ENCODE assay signal across 9 cellular contexts in the genomic region with DNA sequence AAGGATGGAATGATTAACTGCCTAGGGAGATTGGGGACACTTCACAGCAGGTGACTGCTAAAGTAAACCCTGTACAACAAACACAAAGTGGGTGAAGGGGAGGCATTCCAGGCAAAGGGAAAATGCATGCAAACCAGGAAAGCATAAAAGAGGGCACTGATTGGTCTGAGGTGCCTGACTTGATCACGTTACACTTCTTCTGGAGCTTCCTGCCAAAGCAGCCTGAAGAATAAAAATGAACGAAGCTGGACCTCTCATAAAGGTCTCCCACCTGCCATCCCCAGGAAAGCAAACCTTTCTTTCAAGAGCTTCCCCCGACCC. TPM values are rescaled to one million over a fixed set of nuclear protein-coding genes. Genes with fewer than 3 reads are reported as not detected.
DNase-seq lines count a peak whose midpoint lies in the region; ATAC-seq, FAIRE-seq and TF ChIP-seq lines count a peak whose summit lies in the region.
"Had no signal": no experiment of that assay in that cellular context is flagged by ENCODE, and none has a peak within 500 bp of the region (broad histone marks: within the 10 kb centered on the region; RNA-seq: fewer than 3 reads in every experiment).

No MANE protein-coding gene starts in this region.

- H3K4me1 Mint-ChIP-seq in stimulated activated naive CD8-positive, alpha-beta T cell treated with anti-CD3 and anti-CD28 coated beads, Interleukin-15, amount 100 ng/mL, for 72 hours = peaks cover 14% of the 10 kb centered on the region

- FAIRE-seq in endothelial cell of umbilical vein (lab: Jason Lieb, UNC) = no peak
- no peak for FAIRE-seq in urothelium cell line (lab: Jason Lieb, UNC)

- H4K20me1 ChIP-seq in endothelial cell of umbilical vein (replicated peaks; ENCODE audit: control insufficient read depth, extremely low read depth, insufficient read depth, low read length) = no peaks in the 10 kb centered on the region

- no peak overlapping the region for H2AFZ ChIP-seq in endothelial cell of umbilical vein (ENCODE audit: low read depth, low read length)

- H3K4me1 ChIP-seq in endothelial cell of umbilical vein (ENCODE audit: control insufficient read depth, extremely low read depth, insufficient read depth, low read length) (peaks cover 37% of the 10 kb centered on the region), vagina (peaks cover 32% of the 10 kb centered on the region)
- H3K4me1 ChIP-seq: SJCRH30 had no signal

- H3K27me3 ChIP-seq in endothelial cell of umbilical vein (ENCODE audit: control insufficient read depth in 2 of 2, insufficient read depth in 2 of 2, low read length in 2 of 2) (no peaks in the 10 kb centered on the region), vagina (no peaks in the 10 kb centered on the region)
- H3K27me3 ChIP-seq: SJCRH30 had no signal

- no peaks in the 10 kb centered on the region for H3K79me2 ChIP-seq in endothelial cell of umbilical vein (ENCODE audit: control insufficient read depth, insufficient read depth, low read length)

- POLR2A ChIA-PET in endothelial cell of umbilical vein (lab: Charles Lee) = no interaction called here

- H3K9me3 ChIP-seq in endothelial cell of umbilical vein (replicated peaks; ENCODE audit: control insufficient read depth, insufficient read depth, low read length) = no peaks in the 10 kb centered on the region
- no peaks in the 10 kb centered on the region for H3K9me3 ChIP-seq in vagina
- H3K9me3 ChIP-seq: SJCRH30 had no signal

- no peak overlapping the region for H3K27ac Mint-ChIP-seq in stimulated activated naive CD8-positive, alpha-beta T cell treated with anti-CD3 and anti-CD28 coated beads, Interleukin-15, amount 100 ng/mL, for 72 hours

- H3K4me3 Mint-ChIP-seq in stimulated activated naive CD8-positive, alpha-beta T cell treated with anti-CD3 and anti-CD28 coated beads, Interleukin-15, amount 100 ng/mL, for 72 hours = no peak overlapping the region

- dilution Hi-C loops in endothelial cell of umbilical vein (cut with MboI; ENCODE audit: extremely low pct_ligation_motif_present, low sequenced_read_pairs) = no loop called here

- no peak for DNase-seq in stimulated activated naive CD8-positive, alpha-beta T cell treated with anti-CD3 and anti-CD28 coated beads, Interleukin-15, amount 100 ng/mL, for 72 hours
- no peak for DNase-seq in stimulated activated naive CD8-positive, alpha-beta T cell treated with anti-CD3 and anti-CD28 coated beads, Interleukin-15, Interleukin-2, amounts not matched to agents 100 U/mL and 50 U/mL, for 24 hours
- DNase-seq in NCI-H510A (lab: John Stamatoyannopoulos, UW) (peak; percentile 55), endothelial cell of umbilical vein (ENCODE audit: low read depth, low spot score) (no peak), vagina (ENCODE audit: extremely low spot score in 2 of 2) (no peak), activated gamma-delta T cell (lab: John Stamatoyannopoulos, UW) (no peak), NCI-H2107 treated with DMSO at 0.1 percent for 48 hours (lab: John Stamatoyannopoulos, UW; ENCODE audit: unreplicated experiment) (no peak), urothelium cell line (ENCODE audit: low spot score) (no peak)

- intact Hi-C loops in endothelial cell of umbilical vein (cut with micrococcal nuclease) (loop anchor here (5.0 kb wide), 1 partner anchor 136 kb away; the partner anchor contains the start of gene NRIP3), vagina (cut with DNase I) (no loop called here)

- peak in 1 of 2 donors; percentile 2 for TF ChIP-seq CTCF in endothelial cell of umbilical vein (IDR thresholded peaks at IDR 0.05; ENCODE audit: extremely low read depth in 1 of 2, insufficient read depth in 1 of 2, low read depth in 1 of 2, low read length in 2 of 2)
- TF ChIP-seq CTCF in vagina (IDR thresholded peaks at IDR 0.05) = no peak

- H3K4me3 ChIP-seq in endothelial cell of umbilical vein (replicated peaks in 1 of 3; ENCODE audit: insufficient read depth in 1 of 3, low read depth in 1 of 3, low read length in 3 of 3) (no peak overlapping the region), vagina (no peak overlapping the region)
- H3K4me3 ChIP-seq: SJCRH30 had no signal

- no peaks in the 10 kb centered on the region for H3K9me3 Mint-ChIP-seq in stimulated activated naive CD8-positive, alpha-beta T cell treated with anti-CD3 and anti-CD28 coated beads, Interleukin-15, amount 100 ng/mL, for 72 hours

- H3K27me3 Mint-ChIP-seq in stimulated activated naive CD8-positive, alpha-beta T cell treated with anti-CD3 and anti-CD28 coated beads, Interleukin-15, amount 100 ng/mL, for 72 hours = no peaks in the 10 kb centered on the region

- no TSS peak for BruUV-seq in endothelial cell of umbilical vein (replicated peaks; lab: Mats Ljungman, UMichigan)

- peak; percentile 27 for ATAC-seq in stimulated activated naive CD8-positive, alpha-beta T cell treated with anti-CD3 and anti-CD28 coated beads, Interleukin-15, amount 100 ng/mL, for 72 hours
- ATAC-seq in stimulated activated naive CD8-positive, alpha-beta T cell treated with anti-CD3 and anti-CD28 coated beads, Interleukin-15, Interleukin-2, amounts not matched to agents 100 U/mL and 50 U/mL, for 24 hours = no peak

- H3K36me3 ChIP-seq in endothelial cell of umbilical vein (ENCODE audit: control insufficient read depth in 2 of 2, extremely low read depth in 1 of 2, insufficient read depth in 2 of 2, low read length in 2 of 2) (peaks cover 8 to 11% of the 10 kb centered on the region in 2 experiments), vagina (peaks cover 0 to 21% of the 10 kb centered on the region in 2 donors)

- no peak overlapping the region for H3K4me2 ChIP-seq in endothelial cell of umbilical vein (ENCODE audit: insufficient read depth, low read length)

- CTCF ChIA-PET in endothelial cell of umbilical vein (lab: Charles Lee) = interaction anchor here (0.6 to 4.3 kb wide), 56 partner anchors 9 to 1131 kb away, joined by 3 to 248 read pairs (median 4); partner anchors contain the start of genes NRIP3 and TMEM9B

- H3K9me1 ChIP-seq in endothelial cell of umbilical vein (replicated peaks; ENCODE audit: control insufficient read depth, extremely low read depth, insufficient read depth, low read length) = no peaks in the 10 kb centered on the region

- no peak overlapping the region for H3K9ac ChIP-seq in endothelial cell of umbilical vein (replicated peaks; ENCODE audit: extremely low read depth, insufficient read depth, low read length)

- TF ChIP-seq POLR2A in endothelial cell of umbilical vein (IDR thresholded peaks at IDR 0.05; ENCODE audit: low read depth, low read length) (no peak), vagina (IDR thresholded peaks at IDR 0.05) (no peak)

- peak overlapping the region; percentile 75 for H3K27ac ChIP-seq in endothelial cell of umbilical vein (ENCODE audit: insufficient read depth, low read depth, low read length)
- H3K27ac ChIP-seq in vagina = peak overlapping the region; percentile 30
- H3K27ac ChIP-seq: SJCRH30 had no signal

TF ChIP-seq in endothelial cell of umbilical vein, 7 proteins besides CTCF, POLR2A, EP300 and RAD21:
- TF ChIP-seq JUN (IDR thresholded peaks at IDR 0.05; ENCODE audit: borderline replicate concordance, insufficient read depth, insufficient read length, low read depth) = no peak
- TF ChIP-seq MYC (IDR thresholded peaks at IDR 0.05; ENCODE audit: low read depth, low read length) = no peak
- no peak for TF ChIP-seq FOS (IDR thresholded peaks at IDR 0.05; ENCODE audit: borderline replicate concordance, insufficient read depth, low read length)
- TF ChIP-seq POLR2AphosphoS5 (IDR thresholded peaks at IDR 0.05; ENCODE audit: insufficient read depth, low read depth, low read length) = no peak
- TF ChIP-seq, protein P1, sequence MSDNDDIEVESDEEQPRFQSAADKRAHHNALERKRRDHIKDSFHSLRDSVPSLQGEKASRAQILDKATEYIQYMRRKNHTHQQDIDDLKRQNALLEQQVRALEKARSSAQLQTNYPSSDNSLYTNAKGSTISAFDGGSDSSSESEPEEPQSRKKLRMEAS (IDR thresholded peaks at IDR 0.05; ENCODE audit: insufficient read depth, insufficient read length) = no peak
- no peak for TF ChIP-seq EZH2 (IDR thresholded peaks at IDR 0.05; ENCODE audit: borderline replicate concordance, low read depth, low read length, severe bottlenecking)
- TF ChIP-seq GATA2 (IDR thresholded peaks at IDR 0.05; ENCODE audit: insufficient read depth, insufficient read length, low read depth, low read length) = no peak

RNA-seq across cellular contexts. Expression of gene SCUBE2, which starts 46.7 kb away (rescaled TPM):
- total RNA-seq in endothelial cell of umbilical vein (1.6 and 3.5 TPM in 2 replicates), vagina (36.3 TPM)
- polyA plus RNA-seq in endothelial cell of umbilical vein = 0.54 and 0.55 TPM in 2 replicates
- polyA plus RNA-seq in endothelial cell of umbilical vein (2011; cell fraction: cytosol; rRNA removed) = 0.25 and 0.66 TPM in 2 replicates
- 1.2 and 1.4 TPM in 2 replicates for polyA plus RNA-seq in endothelial cell of umbilical vein (2011; cell fraction: nucleus; rRNA removed)
- 0.87 and 1.2 TPM in 2 replicates for polyA plus RNA-seq in endothelial cell of umbilical vein (2012)
- 0.17 and 0.80 TPM in 2 replicates for polyA minus RNA-seq in endothelial cell of umbilical vein
- polyA minus RNA-seq in endothelial cell of umbilical vein (2011; cell fraction: cytosol; rRNA and poly(A)+ RNA removed) = not detected
- polyA minus RNA-seq in endothelial cell of umbilical vein (2011; cell fraction: nucleus; rRNA and poly(A)+ RNA removed) = 2.0 and 3.4 TPM in 2 replicates
